ENCODE assay signal across 8 cellular contexts in genomic region chr3:192957441-192957951, GRCh38. TPM values are rescaled to one million over a fixed set of nuclear protein-coding genes. Genes with fewer than 3 reads are reported as not detected.
DNase-seq lines count a peak whose midpoint lies in the region; ATAC-seq and TF ChIP-seq lines count a peak whose summit lies in the region.

No MANE protein-coding gene starts in this region.

- no peaks in the 10 kb centered on the region for H3K36me3 ChIP-seq in esophagus squamous epithelium

- no peak for TF ChIP-seq POLR2A in esophagus squamous epithelium (IDR thresholded peaks at IDR 0.05)

- peak; percentile 3 for DNase-seq in GM12865 (ENCODE audit: low read depth)
- peak; percentile 2 for DNase-seq in OCI-M1 (lab: John Stamatoyannopoulos, UW)
- DNase-seq in esophagus squamous epithelium (lab: John Stamatoyannopoulos, UW) = no peak
- DNase-seq in pulmonary artery endothelial cell (ENCODE audit: low read depth, low spot score) = peak; percentile 59
- no peak for DNase-seq in NCI-H1048 (lab: John Stamatoyannopoulos, UW)
- no peak for DNase-seq in NCI-H2029 (lab: John Stamatoyannopoulos, UW)
- no peak for DNase-seq in GM20000 (ENCODE audit: low spot score)

- no peak for TF ChIP-seq CTCF in GM12865 (IDR thresholded peaks at IDR 0.05; ENCODE audit: insufficient read depth, low read depth, low read length, missing control alignments)
- TF ChIP-seq CTCF in esophagus squamous epithelium (IDR thresholded peaks at IDR 0.05) = no peak
- no peak for TF ChIP-seq CTCF in GM20000 (IDR thresholded peaks at IDR 0.05; ENCODE audit: extremely low read depth, missing control alignments)

- H3K9me3 ChIP-seq in esophagus squamous epithelium = no peaks in the 10 kb centered on the region

- intact Hi-C loops in esophagus squamous epithelium (cut with DNase I) = no loop called here

- no peaks in the 10 kb centered on the region for H3K27me3 ChIP-seq in esophagus squamous epithelium

- peak overlapping the region; percentile 3 to 86 (median 34) for H3K27ac ChIP-seq in esophagus squamous epithelium

- ATAC-seq in HG03342 (IDR thresholded peaks at IDR 0.05; ENCODE audit: unreplicated experiment) = no peak

- H3K4me1 ChIP-seq in esophagus squamous epithelium = peaks cover 0 to 13% (median 0%) of the 10 kb centered on the region in 3 donors

- 5 to 6% methylated on average over 5 of the region's 5 CpGs for WGBS in esophagus squamous epithelium, 2 donors

- H3K4me3 ChIP-seq in GM12865 (ENCODE audit: low read depth, low read length) = no peak overlapping the region
- peak overlapping the region in 1 of 4 donors; percentile 52 for H3K4me3 ChIP-seq in esophagus squamous epithelium

RNA-seq across cellular contexts. Expression of gene MB21D2, which starts 39.8 kb away (rescaled TPM):
- total RNA-seq in esophagus squamous epithelium (1 to 10 TPM in 3 of 4 donors, under 1 TPM in 1; 0.72 to 3.6 (median 2.8) TPM), pulmonary artery endothelial cell (9.8 and 11.7 TPM in 2 replicates)

Comparison
In these comparisons a context has a peak if more than half of its experiments do, and no peak if none do; other contexts are left out.
1. DNase-seq: peak in GM12865 (single experiment), OCI-M1 (single experiment) and pulmonary artery endothelial cell (single experiment); none in esophagus squamous epithelium (single experiment), NCI-H1048 (single experiment), NCI-H2029 (single experiment) and GM20000 (single experiment).